8 cellular contexts compared by ENCODE assay signal in the genomic region with DNA sequence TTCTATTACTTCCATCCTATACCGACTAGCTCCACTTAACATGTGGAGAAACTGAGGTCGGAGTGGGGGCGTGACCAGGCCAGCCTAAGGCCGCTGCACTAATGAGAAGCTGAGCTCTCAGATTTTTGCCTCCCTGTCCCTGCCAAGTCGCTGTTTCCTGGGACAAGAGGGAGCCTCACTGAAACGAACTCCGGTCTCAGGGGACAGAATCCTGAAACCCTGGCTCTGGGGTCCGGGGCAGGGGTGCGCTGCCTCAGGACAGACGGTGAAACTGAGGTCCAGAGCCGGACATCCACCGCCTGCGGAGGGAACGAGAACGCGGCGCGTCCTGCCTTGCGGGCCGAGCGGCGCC. TPM values are rescaled to one million over a fixed set of nuclear protein-coding genes. Genes with fewer than 3 reads are reported as not detected.
DNase-seq lines count a peak whose midpoint lies in the region; ATAC-seq and TF ChIP-seq lines count a peak whose summit lies in the region.

No MANE protein-coding gene starts in this region.

- no peak for TF ChIP-seq POLR2A in transverse colon (IDR thresholded peaks at IDR 0.05)
- TF ChIP-seq POLR2A in erythroblast (IDR thresholded peaks at IDR 0.05; ENCODE audit: low read length): no peak

- H3K4me1 Mint-ChIP-seq in activated CD4-positive, alpha-beta T cell treated with anti-CD3 and anti-CD28 coated beads, Interleukin-2, amount 10 ng/mL, durations not matched to agents 7 days and 5 days: peaks cover 48% of the 10 kb centered on the region
- peaks cover 46% of the 10 kb centered on the region for H3K4me1 Mint-ChIP-seq in central memory CD8-positive, alpha-beta T cell

- no peaks in the 10 kb centered on the region for H3K9me3 Mint-ChIP-seq in activated CD4-positive, alpha-beta T cell treated with anti-CD3 and anti-CD28 coated beads, Interleukin-2, amount 10 ng/mL, durations not matched to agents 7 days and 5 days
- H3K9me3 Mint-ChIP-seq in central memory CD8-positive, alpha-beta T cell: no peaks in the 10 kb centered on the region

- no peak for DNase-seq in activated CD4-positive, alpha-beta T cell treated with anti-CD3 and anti-CD28 coated beads, Interleukin-2, amount 10 ng/mL, durations not matched to agents 7 days and 5 days
- no peak for DNase-seq in activated CD4-positive, alpha-beta T cell treated with anti-CD3 and anti-CD28 coated beads, Interleukin-2, amount 50 U/mL, for 4 hours
- no peak for DNase-seq in central memory CD8-positive, alpha-beta T cell (ENCODE audit: low spot score in 2 of 2)
- DNase-seq in lung (ENCODE audit: low spot score): peak; percentile 28
- DNase-seq in transverse colon: no peak
- no peak for DNase-seq in COLO829 (ENCODE audit: low spot score)
- DNase-seq in erythroblast (lab: John Stamatoyannopoulos, UW): no peak
- no peak for DNase-seq in NCI-H82 treated with DMSO at 0.1 percent for 48 hours (lab: John Stamatoyannopoulos, UW; ENCODE audit: unreplicated experiment)

- H3K4me3 ChIP-seq in lung (peak overlapping the region; percentile 69), transverse colon (peak overlapping the region; percentile 38 to 53 (median 46))

- H3K27ac Mint-ChIP-seq in activated CD4-positive, alpha-beta T cell treated with anti-CD3 and anti-CD28 coated beads, Interleukin-2, amount 10 ng/mL, durations not matched to agents 7 days and 5 days: peak overlapping the region; percentile 90
- H3K27ac Mint-ChIP-seq in central memory CD8-positive, alpha-beta T cell (ENCODE audit: low read depth): peak overlapping the region; percentile 88

- intact Hi-C loops in transverse colon (cut with DNase I; ENCODE audit: low total_unique reads): no loop called here

- POLR2A ChIA-PET in activated CD4-positive, alpha-beta T cell treated with anti-CD3 and anti-CD28 coated beads, Interleukin-2, amount 10 ng/mL, durations not matched to agents 7 days and 5 days (lab: Charles Lee): no interaction called here

- peak overlapping the region; percentile 86 to 91 for H3K27ac ChIP-seq in lung (ENCODE audit: low read depth in 1 of 2, low read length in 1 of 2)
- H3K27ac ChIP-seq in transverse colon: peak overlapping the region; percentile 60 to 71 (median 64)

- no peaks in the 10 kb centered on the region for H3K27me3 ChIP-seq in lung (ENCODE audit: control insufficient read depth, insufficient read depth)
- H3K27me3 ChIP-seq in transverse colon: peaks cover 4% of the 10 kb centered on the region

- 4 to 5% methylated on average over 20 to 22 of the region's 22 CpGs for WGBS in lung, 2 donors
- 27 to 43% methylated on average over 1 to 7 of the region's 22 CpGs for WGBS in transverse colon (ENCODE audit: low coverage in 1 of 2), 2 donors

- H3K4me1 ChIP-seq in lung (ENCODE audit: control insufficient read depth in 2 of 2, insufficient read depth in 2 of 2, low read length in 2 of 2): peaks cover 0 to 13% of the 10 kb centered on the region in 2 donors
- H3K4me1 ChIP-seq in transverse colon: peaks cover 12 to 16% (median 15%) of the 10 kb centered on the region in 4 donors

- in situ Hi-C loops in transverse colon (cut with MboI; ENCODE audit: low pct_ligation_motif_present in 1 of 4, low pct_unique_long_range_greater_than_20kb in 1 of 4, low sequenced_read_pairs in 3 of 4): no loop called here

- no peak for TF ChIP-seq EP300 in transverse colon (IDR thresholded peaks at IDR 0.05; ENCODE audit: low read depth)

- peaks cover 29% of the 10 kb centered on the region for H3K36me3 Mint-ChIP-seq in activated CD4-positive, alpha-beta T cell treated with anti-CD3 and anti-CD28 coated beads, Interleukin-2, amount 10 ng/mL, durations not matched to agents 7 days and 5 days (ENCODE audit: low read depth)
- peaks cover 14% of the 10 kb centered on the region for H3K36me3 Mint-ChIP-seq in central memory CD8-positive, alpha-beta T cell (ENCODE audit: insufficient read depth)

- CTCF ChIA-PET in activated CD4-positive, alpha-beta T cell treated with anti-CD3 and anti-CD28 coated beads, Interleukin-2, amount 10 ng/mL, durations not matched to agents 7 days and 5 days (lab: Charles Lee): interaction anchor here (0.9 kb wide), 1 partner anchor 63 kb away, joined by 4 read pairs; no protein-coding TSS in a partner anchor

- H3K36me3 ChIP-seq in lung (ENCODE audit: control insufficient read depth in 2 of 2, insufficient read depth in 2 of 2, low read length in 2 of 2): peaks cover 0 to 3% of the 10 kb centered on the region in 2 donors
- H3K36me3 ChIP-seq in transverse colon: no peaks in the 10 kb centered on the region

- no peaks in the 10 kb centered on the region for H3K9me3 ChIP-seq in lung (ENCODE audit: control insufficient read depth in 2 of 2, insufficient read depth in 1 of 2, low read length in 1 of 2)
- H3K9me3 ChIP-seq in transverse colon: no peaks in the 10 kb centered on the region

- H3K27me3 Mint-ChIP-seq in activated CD4-positive, alpha-beta T cell treated with anti-CD3 and anti-CD28 coated beads, Interleukin-2, amount 10 ng/mL, durations not matched to agents 7 days and 5 days: peaks cover under 1% of the 10 kb centered on the region
- H3K27me3 Mint-ChIP-seq in central memory CD8-positive, alpha-beta T cell: no peaks in the 10 kb centered on the region

- ATAC-seq in central memory CD8-positive, alpha-beta T cell (replicated peaks; ENCODE audit: extremely low read depth, poor library complexity, severe bottlenecking): peak; percentile 10
- ATAC-seq in lung (ENCODE audit: insufficient read depth, low FRiP score): no peak

- TF ChIP-seq CTCF in lung (IDR thresholded peaks at IDR 0.05; ENCODE audit: control extremely low read depth, extremely low read depth) (no peak), transverse colon (IDR thresholded peaks at IDR 0.05) (no peak)

- H3K4me3 Mint-ChIP-seq in activated CD4-positive, alpha-beta T cell treated with anti-CD3 and anti-CD28 coated beads, Interleukin-2, amount 10 ng/mL, durations not matched to agents 7 days and 5 days: peak overlapping the region; percentile 74
- peak overlapping the region; percentile 88 for H3K4me3 Mint-ChIP-seq in central memory CD8-positive, alpha-beta T cell

RNA-seq across cellular contexts. Expression of gene GPX7, which starts 0.2 kb away (rescaled TPM):
- 10 to 100 TPM; 20.3 to 22.8 TPM for total RNA-seq in activated CD4-positive, alpha-beta T cell treated with anti-CD3 and anti-CD28 coated beads, Interleukin-2, amount 10 ng/mL, durations not matched to agents 7 days and 5 days
- total RNA-seq in lung (10 to 100 TPM in 1 of 2 donors, 1 to 10 TPM in 1; 7.3 to 61.4 TPM), transverse colon (10 to 100 TPM in 1 of 4 donors, 1 to 10 TPM in 3; 3.3 to 16.5 (median 5.6) TPM)
- polyA plus RNA-seq in lung: 10 to 100 TPM; 11.5 to 12.7 TPM

RNA-seq across cellular contexts. Expression of gene SHISAL2A, which starts 31.0 kb away (rescaled TPM):
- total RNA-seq in activated CD4-positive, alpha-beta T cell treated with anti-CD3 and anti-CD28 coated beads, Interleukin-2, amount 10 ng/mL, durations not matched to agents 7 days and 5 days: 1 to 10 TPM; 8.2 TPM
- total RNA-seq in lung: 1 to 10 TPM; 1.7 to 2.2 TPM
- 1 to 10 TPM in 1 of 2 donors, under 1 TPM in 1; 0.79 to 2.6 TPM for polyA plus RNA-seq in lung
- total RNA-seq in transverse colon: 1 to 10 TPM in 2 of 4 donors, not detected in 2; 3.2 to 8.2 TPM

RNA-seq across cellular contexts. Expression of gene TUT4, which starts 49.1 kb away (rescaled TPM):
- total RNA-seq in activated CD4-positive, alpha-beta T cell treated with anti-CD3 and anti-CD28 coated beads, Interleukin-2, amount 10 ng/mL, durations not matched to agents 7 days and 5 days: 100 to 1,000 TPM in 1 of 2 experiments, 10 to 100 TPM in 1; 88.0 to 101 TPM
- 100 to 1,000 TPM in 1 of 2 donors, 10 to 100 TPM in 1; 37.2 to 142 TPM for total RNA-seq in lung
- 10 to 100 TPM; 16.4 to 19.9 TPM for polyA plus RNA-seq in lung
- total RNA-seq in transverse colon: 10 to 100 TPM; 12.3 to 55.3 (median 27.4) TPM
